In the genomic region with DNA sequence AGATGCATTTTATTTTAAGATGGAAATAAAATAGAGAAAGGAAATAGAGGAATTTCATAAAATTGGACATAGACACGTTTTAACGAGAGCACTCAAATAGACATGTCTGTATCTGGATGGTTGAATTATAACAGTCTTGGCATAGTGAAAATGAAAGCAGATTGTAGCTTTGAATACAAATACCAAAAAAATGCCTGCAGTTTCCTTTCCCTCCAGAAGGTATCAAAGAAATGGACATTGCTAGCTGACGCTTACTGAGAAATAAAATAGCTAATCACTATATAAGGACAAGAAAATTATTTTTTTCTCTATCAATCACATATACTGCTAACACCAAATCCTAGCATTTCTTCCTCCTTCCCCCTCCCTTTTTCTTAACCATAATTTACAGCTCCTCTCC, we compare ENCODE assay signal across 8 cellular contexts. TPM values are rescaled to one million over a fixed set of nuclear protein-coding genes. Genes with fewer than 3 reads are reported as not detected.
A peak's percentile ranks its signal among the peaks of the same experiment; 100 is the strongest.
DNase-seq lines count a peak whose midpoint lies in the region; ATAC-seq and FAIRE-seq lines count a peak whose summit lies in the region.

No MANE protein-coding gene starts in this region.

- peak overlapping the region; percentile 65 for H3K4me3 ChIP-seq in CD8-positive, alpha-beta memory T cell (ENCODE audit: low read length)
- H3K4me3 ChIP-seq in small intestine (ENCODE audit: low read depth in 1 of 2, low read length in 2 of 2) (peak overlapping the region in 1 of 2 donors; percentile 36), H7 (ENCODE audit: insufficient read depth, low read depth, low read length) (no peak overlapping the region)

- peak in 2 of 5 donors; percentile 54 to 56 for DNase-seq in CD8-positive, alpha-beta memory T cell
- DNase-seq in dermis blood vessel endothelial cell (peak; percentile 36), small intestine (peak; percentile 44), occipital lobe (lab: John Stamatoyannopoulos, UW) (no peak), H7 (no peak)
- no peak for DNase-seq in effector CD8-positive, alpha-beta T cell (lab: John Stamatoyannopoulos, UW)

- H3K9me3 ChIP-seq in CD8-positive, alpha-beta memory T cell (ENCODE audit: low read length), result no peaks in the 10 kb centered on the region
- H3K9me3 ChIP-seq in small intestine (ENCODE audit: control insufficient read depth, low read depth), result no peaks in the 10 kb centered on the region

- CTCF ChIA-PET in CD8-positive, alpha-beta memory T cell (lab: Charles Lee), result interaction anchor here (0.9 to 6.6 kb wide), 19 partner anchors 8 to 326 kb away, joined by 3 to 60 read pairs (median 4); partner anchors contain the start of gene MAPRE2

- H3K36me3 ChIP-seq in CD8-positive, alpha-beta memory T cell (ENCODE audit: insufficient read depth, low read length), result no peaks in the 10 kb centered on the region
- H3K36me3 ChIP-seq in small intestine (ENCODE audit: control insufficient read depth in 2 of 2, insufficient read depth in 2 of 2, low read length in 2 of 2) (no peaks in the 10 kb centered on the region), H7 (replicated peaks; ENCODE audit: control insufficient read depth, insufficient read depth, low read length) (no peaks in the 10 kb centered on the region)

- H3K27me3 ChIP-seq in CD8-positive, alpha-beta memory T cell (ENCODE audit: insufficient read depth, low read length, poor library complexity, severe bottlenecking), result no peaks in the 10 kb centered on the region
- H3K27me3 ChIP-seq in small intestine (ENCODE audit: control insufficient read depth in 2 of 2, insufficient read depth in 2 of 2, low read length in 2 of 2) (no peaks in the 10 kb centered on the region), H7 (ENCODE audit: control insufficient read depth, insufficient read depth, low read length) (no peaks in the 10 kb centered on the region)

- H3K9me3 Mint-ChIP-seq in CD8-positive, alpha-beta memory T cell, result no peaks in the 10 kb centered on the region

- no peaks in the 10 kb centered on the region for H3K36me3 Mint-ChIP-seq in CD8-positive, alpha-beta memory T cell

- H3K27ac ChIP-seq in CD8-positive, alpha-beta memory T cell (ENCODE audit: low read depth, low read length), result peak overlapping the region; percentile 91
- H3K27ac ChIP-seq in small intestine (ENCODE audit: low read depth in 1 of 2, low read length in 1 of 2), result peak overlapping the region; percentile 71 to 93

- H3K4me3 Mint-ChIP-seq in CD8-positive, alpha-beta memory T cell, result peak overlapping the region; percentile 82 to 94 (median 86)

- peak; percentile 83 for ATAC-seq in GM19395 (IDR thresholded peaks at IDR 0.05; ENCODE audit: unreplicated experiment)
- peak; percentile 88 for ATAC-seq in HG03520 (IDR thresholded peaks at IDR 0.05; ENCODE audit: unreplicated experiment)

- no peak for FAIRE-seq in small intestine (lab: Jason Lieb, UNC)

- H3K27me3 Mint-ChIP-seq in CD8-positive, alpha-beta memory T cell, result no peaks in the 10 kb centered on the region

- peaks cover 57% of the 10 kb centered on the region for H3K4me1 ChIP-seq in CD8-positive, alpha-beta memory T cell (ENCODE audit: insufficient read depth, low read length)
- H3K4me1 ChIP-seq in small intestine (ENCODE audit: control insufficient read depth in 2 of 2, insufficient read depth in 1 of 2, low read depth in 1 of 2, low read length in 1 of 2), result peaks cover 0 to 8% of the 10 kb centered on the region in 2 donors

- WGBS in small intestine, 3 donors, result 5 to 9% (median 6%) methylated on average over 3 of the region's 3 CpGs

- POLR2A ChIA-PET in CD8-positive, alpha-beta memory T cell (lab: Charles Lee), result interaction anchor here (0.8 to 3.3 kb wide), 8 partner anchors 11 to 468 kb away, joined by 3 to 52 read pairs (median 4); partner anchors contain the start of genes INO80C, MAPRE2, ZNF24 and ZNF397

- peaks cover 44 to 56% (median 54%) of the 10 kb centered on the region in 3 donors for H3K4me1 Mint-ChIP-seq in CD8-positive, alpha-beta memory T cell

- H3K27ac Mint-ChIP-seq in CD8-positive, alpha-beta memory T cell, result peak overlapping the region; percentile 86 to 100 (median 98)

RNA-seq across cellular contexts. Expression of gene MAPRE2, which starts 11.4 kb away (rescaled TPM):
- 10 to 100 TPM; 38.5 to 38.6 TPM for total RNA-seq in CD8-positive, alpha-beta memory T cell
- 80.4 TPM for polyA plus RNA-seq in CD8-positive, alpha-beta memory T cell
- total RNA-seq in dermis blood vessel endothelial cell (29.8 and 35.8 TPM in 2 replicates), occipital lobe (68.0 TPM)
- 10 to 100 TPM in 1 of 3 donors, 1 to 10 TPM in 2; 6.2 to 14.9 (median 7.6) TPM for polyA plus RNA-seq in small intestine
- 22.1 and 23.1 TPM in 2 replicates for total RNA-seq in H7 (2014; rRNA removed; shearing (Covaris generic))

Comparison
In these comparisons a context has a peak if more than half of its experiments do, and no peak if none do; other contexts are left out.
1. DNase-seq: peak in dermis blood vessel endothelial cell (single experiment) and small intestine (single experiment); none in occipital lobe (single experiment), effector CD8-positive, alpha-beta T cell (single experiment) and H7 (single experiment).